9 cellular contexts compared by ENCODE assay signal in genomic region chr13:49669735-49670309, GRCh38. TPM values are rescaled to one million over a fixed set of nuclear protein-coding genes. Genes with fewer than 3 reads are reported as not detected.
DNase-seq lines count a peak whose midpoint lies in the region; ATAC-seq, FAIRE-seq and TF ChIP-seq lines count a peak whose summit lies in the region.
"Had no signal": no experiment of that assay in that cellular context is flagged by ENCODE, and none has a peak within 500 bp of the region (broad histone marks: within the 10 kb centered on the region; RNA-seq: fewer than 3 reads in every experiment).

No MANE protein-coding gene starts in this region.

- H3K27ac ChIP-seq in CD4-positive, CD25-positive, alpha-beta regulatory T cell (ENCODE audit: insufficient read depth, low read length, poor library complexity, severe bottlenecking), result no peak overlapping the region
- no peak overlapping the region for H3K27ac ChIP-seq in neutrophil
- H3K27ac ChIP-seq: skin epidermis had no signal

- no peaks in the 10 kb centered on the region for H3K9me3 Mint-ChIP-seq in CD4-positive, CD25-positive, alpha-beta regulatory T cell

- peak; percentile 78 for FAIRE-seq in GM19239 (lab: Jason Lieb, UNC)

- no peaks in the 10 kb centered on the region for H3K9me3 ChIP-seq in CD4-positive, CD25-positive, alpha-beta regulatory T cell (ENCODE audit: control insufficient read depth in 2 of 2, low read length in 2 of 2)
- no peaks in the 10 kb centered on the region for H3K9me3 ChIP-seq in neutrophil

- ATAC-seq in CD4-positive, CD25-positive, alpha-beta regulatory T cell (ENCODE audit: low read depth in 2 of 2), result peak; percentile 66 to 71
- ATAC-seq in HG03135 (IDR thresholded peaks at IDR 0.05; ENCODE audit: unreplicated experiment), result no peak

- peaks cover 9% of the 10 kb centered on the region for H3K36me3 ChIP-seq in CD4-positive, CD25-positive, alpha-beta regulatory T cell (ENCODE audit: control insufficient read depth, insufficient read depth, low read length)
- peaks cover 7% of the 10 kb centered on the region for H3K36me3 ChIP-seq in neutrophil

- H3K4me1 ChIP-seq in CD4-positive, CD25-positive, alpha-beta regulatory T cell (ENCODE audit: control insufficient read depth, insufficient read depth, low read length, poor library complexity, severe bottlenecking), result no peaks in the 10 kb centered on the region
- H3K4me1 ChIP-seq in neutrophil (ENCODE audit: control insufficient read depth in 1 of 2, insufficient read depth in 1 of 2, low read depth in 1 of 2, low read length in 1 of 2), result no peaks in the 10 kb centered on the region

- DNase-seq in CD4-positive, CD25-positive, alpha-beta regulatory T cell, result peak in 2 of 3 donors; percentile 6 to 45
- DNase-seq in GM19239 (ENCODE audit: insufficient read length, low spot score) (no peak), NCI-H146 treated with DMSO at 0.1 percent for 48 hours (lab: John Stamatoyannopoulos, UW; ENCODE audit: unreplicated experiment) (peak; percentile 60), fibroblast of pulmonary artery (ENCODE audit: low read depth) (peak; percentile 86), activated gamma-delta T cell (lab: John Stamatoyannopoulos, UW) (no peak)

- H3K4me3 Mint-ChIP-seq in CD4-positive, CD25-positive, alpha-beta regulatory T cell, result peak overlapping the region in 1 of 4 donors; percentile 68

- H3K27me3 Mint-ChIP-seq in CD4-positive, CD25-positive, alpha-beta regulatory T cell, result no peaks in the 10 kb centered on the region

- peaks cover 3 to 15% (median 12%) of the 10 kb centered on the region in 4 donors for H3K4me1 Mint-ChIP-seq in CD4-positive, CD25-positive, alpha-beta regulatory T cell

- H3K27ac Mint-ChIP-seq in CD4-positive, CD25-positive, alpha-beta regulatory T cell, result peak overlapping the region in 1 of 3 donors; percentile 7

- H3K27me3 ChIP-seq in CD4-positive, CD25-positive, alpha-beta regulatory T cell (ENCODE audit: control insufficient read depth, insufficient read depth, low read length), result no peaks in the 10 kb centered on the region
- no peaks in the 10 kb centered on the region for H3K27me3 ChIP-seq in neutrophil

- H3K36me3 Mint-ChIP-seq in CD4-positive, CD25-positive, alpha-beta regulatory T cell, result peaks cover 26% of the 10 kb centered on the region

- TF ChIP-seq CTCF in WI38 (IDR thresholded peaks at IDR 0.05; ENCODE audit: low read depth, low read length) (peak; percentile 73), fibroblast of pulmonary artery (IDR thresholded peaks at IDR 0.05; ENCODE audit: low read length, missing control alignments) (peak; percentile 88), neutrophil (IDR thresholded peaks at IDR 0.05) (peak; percentile 9)

- H3K4me3 ChIP-seq in CD4-positive, CD25-positive, alpha-beta regulatory T cell (ENCODE audit: low read depth, low read length), result no peak overlapping the region
- no peak overlapping the region for H3K4me3 ChIP-seq in WI38 (ENCODE audit: low read depth, low read length)
- H3K4me3 ChIP-seq in fibroblast of pulmonary artery (replicated peaks; ENCODE audit: low read depth, low read length), result no peak overlapping the region
- H3K4me3 ChIP-seq in neutrophil (ENCODE audit: low read depth in 1 of 2, low read length in 1 of 2), result no peak overlapping the region
- H3K4me3 ChIP-seq: skin epidermis had no signal

RNA-seq across cellular contexts. Expression of gene EBPL, which starts 21.5 kb away (rescaled TPM):
- total RNA-seq in CD4-positive, CD25-positive, alpha-beta regulatory T cell, result 19.6 TPM
- 10 to 100 TPM; 54.1 to 74.1 (median 63.7) TPM for polyA plus RNA-seq in CD4-positive, CD25-positive, alpha-beta regulatory T cell

RNA-seq across cellular contexts. Expression of gene ARL11, which starts 41.5 kb away (rescaled TPM):
- total RNA-seq in CD4-positive, CD25-positive, alpha-beta regulatory T cell, result 0.17 TPM
- 1 to 10 TPM in 1 of 4 donors, under 1 TPM in 3; 0.14 to 1.9 (median 0.45) TPM for polyA plus RNA-seq in CD4-positive, CD25-positive, alpha-beta regulatory T cell

Comparison
In these comparisons a context has a peak if more than half of its experiments do, and no peak if none do; other contexts are left out.
1. DNase-seq: peak in CD4-positive, CD25-positive, alpha-beta regulatory T cell (2 of 3), NCI-H146 treated with DMSO at 0.1 percent for 48 hours (single experiment) and fibroblast of pulmonary artery (single experiment); none in GM19239 (single experiment) and activated gamma-delta T cell (single experiment).
2. CTCF ChIP-seq: peak in every context shown above with its lines; median percentile 88 in fibroblast of pulmonary artery; 73 in WI38; 9 in neutrophil.